12 cellular contexts compared by ENCODE assay signal in the genomic region with DNA sequence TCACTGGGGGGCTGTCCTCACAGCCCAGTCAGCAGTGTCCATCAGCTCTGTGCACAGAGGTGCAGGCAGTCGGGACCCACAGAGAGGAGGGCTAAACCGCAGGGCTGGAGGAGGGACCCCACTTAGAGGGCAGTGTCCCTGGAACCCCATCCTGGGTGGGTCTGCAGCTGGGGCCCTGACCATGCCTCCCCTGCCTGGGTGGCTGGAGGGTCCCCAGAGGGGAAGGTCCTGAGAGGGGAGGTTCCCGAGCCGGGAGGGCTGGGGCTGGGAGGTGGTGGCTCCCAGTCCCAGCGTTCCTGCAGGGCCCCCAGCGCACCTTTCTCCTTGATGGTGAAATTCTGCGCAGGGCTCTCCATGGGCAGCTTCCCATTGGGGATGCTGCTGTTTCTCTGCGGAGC. TPM values are rescaled to one million over a fixed set of nuclear protein-coding genes. Genes with fewer than 3 reads are reported as not detected.
DNase-seq lines count a peak whose midpoint lies in the region; ATAC-seq and TF ChIP-seq lines count a peak whose summit lies in the region.
"Had no signal": no experiment of that assay in that cellular context is flagged by ENCODE, and none has a peak within 500 bp of the region (broad histone marks: within the 10 kb centered on the region; RNA-seq: fewer than 3 reads in every experiment).

No MANE protein-coding gene starts in this region.

- CTCF ChIA-PET in RWPE1 (lab: Yijun Ruan, JAX) = interaction anchor here (0.6 kb wide), 2 partner anchors 29 to 38 kb away, joined by 3 to 5 read pairs; no protein-coding TSS in a partner anchor

- no peak for ATAC-seq in right cardiac atrium
- no peak for ATAC-seq in sciatic nerve

- H3K4me3 ChIP-seq in right cardiac atrium (ENCODE audit: low read length) (no peak overlapping the region), tibial nerve (no peak overlapping the region)

- H3K9me3 ChIP-seq in right cardiac atrium (ENCODE audit: control insufficient read depth, low read length) = no peaks in the 10 kb centered on the region
- H3K9me3 ChIP-seq in tibial nerve = no peaks in the 10 kb centered on the region

- peaks cover 10% of the 10 kb centered on the region for H3K4me1 Mint-ChIP-seq in T-helper 2 cell treated with Interferon-gamma antibody and Interleukin-4, amounts not matched to agents 5 μg/mL and 100 μg/mL, for 36 hours (ENCODE audit: low read depth)

- POLR2A ChIA-PET in RWPE1 (lab: Yijun Ruan, JAX; ENCODE audit: low non-redundant PET) = no interaction called here

- DNase-seq in T-helper 2 cell treated with Interferon-gamma antibody and Interleukin-4, amounts not matched to agents 5 μg/mL and 100 μg/mL, for 36 hours (ENCODE audit: low spot score) = no peak
- DNase-seq in T-helper 2 cell (no peak), RWPE1 (ENCODE audit: low spot score) (no peak), right cardiac atrium (peak; percentile 18 to 55 (median 54)), sciatic nerve (ENCODE audit: low spot score) (peak; percentile 49), NCI-H1048 (lab: John Stamatoyannopoulos, UW) (no peak), tibial nerve (ENCODE audit: low spot score in 2 of 2) (no peak), COLO668 (lab: John Stamatoyannopoulos, UW; ENCODE audit: unreplicated experiment) (no peak)
- DNase-seq: dermis blood vessel endothelial cell, NCI-H524 treated with DMSO at 0.1 percent for 48 hours, retina had no signal

- H3K4me1 ChIP-seq in right cardiac atrium (ENCODE audit: control insufficient read depth, insufficient read depth, low read length) = peaks cover 5% of the 10 kb centered on the region
- peaks cover 0 to 40% (median 24%) of the 10 kb centered on the region in 4 donors for H3K4me1 ChIP-seq in tibial nerve

- no peak overlapping the region for H3K27ac Mint-ChIP-seq in T-helper 2 cell treated with Interferon-gamma antibody and Interleukin-4, amounts not matched to agents 5 μg/mL and 100 μg/mL, for 36 hours

- WGBS in right cardiac atrium = 61% methylated on average over 8 of the region's 8 CpGs
- 61 to 62% methylated on average over 7 to 8 of the region's 8 CpGs for WGBS in tibial nerve, 2 donors

- TF ChIP-seq POLR2A in tibial nerve (IDR thresholded peaks at IDR 0.05) = no peak

- no peaks in the 10 kb centered on the region for H3K27me3 ChIP-seq in right cardiac atrium (ENCODE audit: control insufficient read depth, insufficient read depth)
- H3K27me3 ChIP-seq in tibial nerve = peaks cover 0 to 61% of the 10 kb centered on the region in 2 donors

- peaks cover 9% of the 10 kb centered on the region for H3K27me3 Mint-ChIP-seq in T-helper 2 cell treated with Interferon-gamma antibody and Interleukin-4, amounts not matched to agents 5 μg/mL and 100 μg/mL, for 36 hours (ENCODE audit: low read depth)

- H3K36me3 Mint-ChIP-seq in T-helper 2 cell treated with Interferon-gamma antibody and Interleukin-4, amounts not matched to agents 5 μg/mL and 100 μg/mL, for 36 hours (ENCODE audit: low read depth) = peaks cover 7% of the 10 kb centered on the region

- intact Hi-C loops in right cardiac atrium (cut with DNase I) (no loop called here), sciatic nerve (cut with DNase I) (no loop called here)

- peaks cover 0 to 33% (median 0%) of the 10 kb centered on the region in 3 donors for H3K36me3 ChIP-seq in tibial nerve

- H3K4me3 Mint-ChIP-seq in T-helper 2 cell treated with Interferon-gamma antibody and Interleukin-4, amounts not matched to agents 5 μg/mL and 100 μg/mL, for 36 hours = peak overlapping the region; percentile 43

- H3K27ac ChIP-seq in RWPE1 (peak overlapping the region; percentile 46), right cardiac atrium (ENCODE audit: low read length) (no peak overlapping the region), tibial nerve (no peak overlapping the region)
- H3K27ac ChIP-seq: 22Rv1 had no signal

- TF ChIP-seq EP300 in tibial nerve (IDR thresholded peaks at IDR 0.05) = no peak

- TF ChIP-seq CTCF in RWPE1 (conservative IDR thresholded peaks at IDR 0.05; ENCODE audit: low read depth) (no peak), tibial nerve (IDR thresholded peaks at IDR 0.05) (no peak)

- H3K9me3 Mint-ChIP-seq in T-helper 2 cell treated with Interferon-gamma antibody and Interleukin-4, amounts not matched to agents 5 μg/mL and 100 μg/mL, for 36 hours = no peaks in the 10 kb centered on the region

RNA-seq across cellular contexts. Expression of gene EXOC3, which starts 32.7 kb away (rescaled TPM):
- total RNA-seq in right cardiac atrium = 10 to 100 TPM; 42.4 to 50.2 (median 46.5) TPM
- polyA plus RNA-seq in right cardiac atrium = 30.1 TPM
- 58.4 TPM for total RNA-seq in sciatic nerve
- 10 to 100 TPM; 53.5 to 98.4 (median 58.8) TPM for total RNA-seq in tibial nerve

RNA-seq across cellular contexts. Expression of gene SLC9A3, which starts 48.5 kb away (rescaled TPM):
- total RNA-seq in right cardiac atrium = 1 to 10 TPM in 2 of 4 donors, under 1 TPM in 2; 0.94 to 1.1 (median 0.99) TPM
- 1.1 TPM for polyA plus RNA-seq in right cardiac atrium
- total RNA-seq in sciatic nerve = 12.3 TPM
- total RNA-seq in tibial nerve = 10 to 100 TPM; 11.4 to 32.7 (median 17.9) TPM

Comparison
In these comparisons a context has a peak if more than half of its experiments do, and no peak if none do; other contexts are left out.
1. DNase-seq: peak in right cardiac atrium (3 of 3) and sciatic nerve (single experiment); none in T-helper 2 cell treated with Interferon-gamma antibody and Interleukin-4, amounts not matched to agents 5 μg/mL and 100 μg/mL, for 36 hours (single experiment), T-helper 2 cell (0 of 5), RWPE1 (single experiment), NCI-H1048 (single experiment), tibial nerve (0 of 2) and COLO668 (single experiment).